In the genomic region with DNA sequence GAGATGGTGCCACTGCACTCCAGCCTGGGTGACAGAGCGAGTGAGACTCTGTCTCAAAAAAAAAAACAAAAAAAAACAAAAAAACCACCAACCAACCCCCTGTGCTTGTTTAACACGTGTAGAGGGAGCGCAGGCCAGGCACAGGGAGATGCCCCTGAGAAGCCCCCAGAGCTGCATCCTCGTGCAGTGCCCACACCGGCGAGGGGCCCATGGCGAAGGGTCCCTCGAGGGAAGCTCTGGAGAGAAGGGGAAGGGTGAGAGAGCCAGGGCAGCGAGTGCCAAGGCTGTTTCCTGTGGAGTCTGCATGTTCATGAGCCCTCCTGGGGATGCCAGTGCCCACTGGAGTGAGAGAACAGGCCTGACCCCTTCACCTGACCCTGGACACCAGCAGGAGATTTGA, we compare ENCODE assay signal across 19 cellular contexts.
"Had no signal": no experiment of that assay in that cellular context is flagged by ENCODE, and none has a peak within 500 bp of the region (broad histone marks: within the 10 kb centered on the region; RNA-seq: fewer than 3 reads in every experiment).

No MANE protein-coding gene starts in this region.

- H3K36me3 ChIP-seq: left ventricle myocardium inferior, thyroid gland had no signal

- DNase-seq: activated CD4-positive, alpha-beta memory T cell treated with anti-CD3 and anti-CD28 coated beads, Interleukin-2, amount 10 ng/mL, durations not matched to agents 7 days and 5 days; activated CD4-positive, alpha-beta T cell treated with anti-CD3 and anti-CD28 coated beads for 4 hours; activated CD8-positive, alpha-beta memory T cell treated with anti-CD3 and anti-CD28 coated beads, Interleukin-2, amount 10 ng/mL, durations not matched to agents 7 days and 5 days; activated naive CD4-positive, alpha-beta T cell; activated naive CD8-positive, alpha-beta T cell treated with anti-CD3 and anti-CD28 coated beads for 36 hours; activated T-cell treated with anti-CD3 and anti-CD28 coated beads, Interleukin-2, amount 50 U/mL, for 1 hour; amniotic stem cell; caudate nucleus; head of caudate nucleus; left ventricle myocardium inferior; mammary epithelial cell; midbrain; nucleus accumbens; stimulated activated CD4-positive, alpha-beta T cell treated with anti-CD3 and anti-CD28 coated beads, Interleukin-4, amount 100 ng/mL, for 24 hours; thyroid gland had no signal

- H3K9me3 Mint-ChIP-seq: activated T-helper 17 cell treated with anti-CD3 and anti-CD28 coated beads, Interleukin-2, amount 50 U/mL, for 72 hours; stimulated activated effector memory CD8-positive, alpha-beta T cell treated with anti-CD3 and anti-CD28 coated beads, Interleukin-12 subunit alpha, Interleukin-12 subunit beta, amount 100 ng/mL, for 72 hours had no signal

- H3K9me3 ChIP-seq: thyroid gland had no signal

- ATAC-seq: activated CD8-positive, alpha-beta memory T cell treated with anti-CD3 and anti-CD28 coated beads, Interleukin-2, amount 10 ng/mL, durations not matched to agents 7 days and 5 days; sciatic nerve; stimulated activated effector memory CD8-positive, alpha-beta T cell treated with anti-CD3 and anti-CD28 coated beads, Interleukin-12 subunit alpha, Interleukin-12 subunit beta, amount 100 ng/mL, for 72 hours; WTC11 had no signal

- H3K36me3 Mint-ChIP-seq: activated CD8-positive, alpha-beta memory T cell treated with anti-CD3 and anti-CD28 coated beads, Interleukin-2, amount 10 ng/mL, durations not matched to agents 7 days and 5 days had no signal

- H3K27me3 Mint-ChIP-seq: activated CD4-positive, alpha-beta memory T cell treated with anti-CD3 and anti-CD28 coated beads, Interleukin-2, amount 10 ng/mL, durations not matched to agents 7 days and 5 days; activated CD8-positive, alpha-beta memory T cell treated with anti-CD3 and anti-CD28 coated beads, Interleukin-2, amount 10 ng/mL, durations not matched to agents 7 days and 5 days; activated naive CD8-positive, alpha-beta T cell treated with anti-CD3 and anti-CD28 coated beads for 36 hours; activated T-helper 17 cell treated with anti-CD3 and anti-CD28 coated beads, Interleukin-2, amount 50 U/mL, for 72 hours had no signal

- H3K4me3 ChIP-seq: left ventricle myocardium inferior, thyroid gland had no signal

- H3K27ac ChIP-seq: left ventricle myocardium inferior had no signal

- H3K27me3 ChIP-seq: thyroid gland had no signal

- H3K27ac Mint-ChIP-seq: activated CD4-positive, alpha-beta memory T cell treated with anti-CD3 and anti-CD28 coated beads, Interleukin-2, amount 10 ng/mL, durations not matched to agents 7 days and 5 days; activated CD8-positive, alpha-beta memory T cell treated with anti-CD3 and anti-CD28 coated beads, Interleukin-2, amount 10 ng/mL, durations not matched to agents 7 days and 5 days; activated naive CD8-positive, alpha-beta T cell treated with anti-CD3 and anti-CD28 coated beads for 36 hours; activated T-helper 17 cell treated with anti-CD3 and anti-CD28 coated beads, Interleukin-2, amount 50 U/mL, for 72 hours had no signal

- H3K4me3 Mint-ChIP-seq: activated CD4-positive, alpha-beta memory T cell treated with anti-CD3 and anti-CD28 coated beads, Interleukin-2, amount 10 ng/mL, durations not matched to agents 7 days and 5 days; activated CD8-positive, alpha-beta memory T cell treated with anti-CD3 and anti-CD28 coated beads, Interleukin-2, amount 10 ng/mL, durations not matched to agents 7 days and 5 days; activated naive CD8-positive, alpha-beta T cell treated with anti-CD3 and anti-CD28 coated beads for 36 hours; activated T-helper 17 cell treated with anti-CD3 and anti-CD28 coated beads, Interleukin-2, amount 50 U/mL, for 72 hours; WTC11 had no signal
